ENCODE assay signal across 1 cellular context in genomic region chr10:127309609-127310008, GRCh38.
TF ChIP-seq lines count a peak whose summit lies in the region.

No MANE protein-coding gene starts in this region.

TF ChIP-seq in SK-N-SH treated with all-trans-retinoic acid at 6 μM for 48 hours, 23 proteins besides CTCF, POLR2A, EP300 and RAD21 (continued from another document):
- TF ChIP-seq POU6F1 (CRISPR knock-in tag; IDR thresholded peaks at IDR 0.05; ENCODE audit: borderline replicate concordance, low read depth): no peak
- no peak for TF ChIP-seq PATZ1 (CRISPR knock-in tag; IDR thresholded peaks at IDR 0.05; ENCODE audit: borderline replicate concordance)
- TF ChIP-seq ISL1 (CRISPR knock-in tag; IDR thresholded peaks at IDR 0.05): no peak
- TF ChIP-seq RARB (CRISPR knock-in tag; IDR thresholded peaks at IDR 0.05): no peak
- no peak for TF ChIP-seq ESRRG (CRISPR knock-in tag; IDR thresholded peaks at IDR 0.05)
- no peak for TF ChIP-seq ZC3H10 (CRISPR knock-in tag; IDR thresholded peaks at IDR 0.05)
- TF ChIP-seq ZNF8 (CRISPR knock-in tag; IDR thresholded peaks at IDR 0.05): no peak
- TF ChIP-seq ARNTL (CRISPR knock-in tag; IDR thresholded peaks at IDR 0.05; ENCODE audit: borderline replicate concordance, low read depth): no peak
- no peak for TF ChIP-seq ZFP30 (CRISPR knock-in tag; IDR thresholded peaks at IDR 0.05)
